21 cellular contexts compared by ENCODE assay signal in the genomic region with DNA sequence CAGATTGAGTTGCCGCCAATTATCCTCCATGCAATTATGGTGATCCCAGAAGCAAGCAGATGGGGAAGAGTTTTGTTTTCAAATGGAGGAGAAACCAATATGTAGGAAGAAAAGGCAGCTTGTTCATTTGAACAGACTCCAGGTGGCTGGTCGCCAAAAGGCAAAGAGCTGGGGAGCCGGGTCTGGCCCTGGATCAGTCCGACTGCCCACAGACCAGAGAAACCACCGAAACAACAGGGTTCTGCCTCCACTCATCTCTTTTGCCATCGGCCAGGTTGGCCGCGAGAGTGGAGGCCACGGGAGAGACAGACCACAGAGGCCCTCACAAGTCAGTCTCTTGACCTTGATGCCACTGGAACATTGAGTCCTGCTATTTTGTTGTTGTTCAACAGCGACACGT.
"Had no signal": no experiment of that assay in that cellular context is flagged by ENCODE, and none has a peak within 500 bp of the region (broad histone marks: within the 10 kb centered on the region; RNA-seq: fewer than 3 reads in every experiment).

No MANE protein-coding gene starts in this region.

- H3K36me3 Mint-ChIP-seq: naive thymus-derived CD4-positive, alpha-beta T cell; stimulated activated naive B cell treated with anti-CD40 and anti-IgM and Interleukin-4, amounts not matched to agents 10 μg/mL and 1 μg/mL and 100 μg/mL, for 72 hours had no signal

- H3K27ac Mint-ChIP-seq: naive thymus-derived CD4-positive, alpha-beta T cell; stimulated activated naive B cell treated with anti-CD40 and anti-IgM and Interleukin-4, amounts not matched to agents 10 μg/mL and 1 μg/mL and 100 μg/mL, for 72 hours had no signal

- H3K36me3 ChIP-seq: esophagus squamous epithelium, gastroesophageal sphincter, neutrophil, spleen, stomach, thoracic aorta, transverse colon had no signal

- DNase-seq: dermis blood vessel endothelial cell; esophagus squamous epithelium; foreskin fibroblast; glutamatergic neuron; islet precursor cell; mammary epithelial cell; naive thymus-derived CD4-positive, alpha-beta T cell; psoas muscle; spleen; stimulated activated CD4-positive, alpha-beta T cell treated with anti-CD3 and anti-CD28 coated beads, Interleukin-15, amount 100 ng/mL, for 24 hours; stimulated activated CD4-positive, alpha-beta T cell treated with anti-CD3 and anti-CD28 coated beads, Interleukin-1b, Interleukin-23, amount 100 ng/mL, for 48 hours; stimulated activated CD4-positive, alpha-beta T cell treated with anti-CD3 and anti-CD28 coated beads, Interleukin-4, amount 100 ng/mL, for 4 hours; stimulated activated naive B cell treated with anti-CD40 and anti-IgM and Interleukin-4, amounts not matched to agents 10 μg/mL and 1 μg/mL and 100 μg/mL, for 72 hours; stomach; substantia nigra; transverse colon had no signal

- H3K4me3 Mint-ChIP-seq: naive thymus-derived CD4-positive, alpha-beta T cell; stimulated activated naive B cell treated with anti-CD40 and anti-IgM and Interleukin-4, amounts not matched to agents 10 μg/mL and 1 μg/mL and 100 μg/mL, for 72 hours had no signal

- H3K27me3 Mint-ChIP-seq: stimulated activated naive B cell treated with anti-CD40 and anti-IgM and Interleukin-4, amounts not matched to agents 10 μg/mL and 1 μg/mL and 100 μg/mL, for 72 hours had no signal

- ATAC-seq: gastroesophageal sphincter; left lobe of liver; naive thymus-derived CD4-positive, alpha-beta T cell; psoas muscle; sciatic nerve; stimulated activated naive B cell treated with anti-CD40 and anti-IgM and Interleukin-4, amounts not matched to agents 10 μg/mL and 1 μg/mL and 100 μg/mL, for 72 hours had no signal

- H3K27me3 ChIP-seq: esophagus squamous epithelium, gastroesophageal sphincter, neutrophil, spleen, stomach, transverse colon had no signal

- H3K27ac ChIP-seq: esophagus squamous epithelium, gastroesophageal sphincter, neutrophil, psoas muscle, spleen, stomach, thoracic aorta, transverse colon had no signal

- H3K4me3 ChIP-seq: esophagus squamous epithelium, gastroesophageal sphincter, psoas muscle, spleen, stomach, thoracic aorta, transverse colon had no signal

- H3K4me1 ChIP-seq: esophagus squamous epithelium, gastroesophageal sphincter, psoas muscle, spleen, stomach had no signal

- H3K4me1 Mint-ChIP-seq: naive thymus-derived CD4-positive, alpha-beta T cell; stimulated activated naive B cell treated with anti-CD40 and anti-IgM and Interleukin-4, amounts not matched to agents 10 μg/mL and 1 μg/mL and 100 μg/mL, for 72 hours had no signal

- H3K9me3 ChIP-seq: esophagus squamous epithelium, neutrophil, stomach, thoracic aorta, transverse colon had no signal
